9 cellular contexts compared by ENCODE assay signal in genomic region chr2:215920244-215921100, GRCh38.
A peak's percentile ranks its signal among the peaks of the same experiment; 100 is the strongest.
DNase-seq lines count a peak whose midpoint lies in the region; ATAC-seq lines count a peak whose summit lies in the region.
"Had no signal": no experiment of that assay in that cellular context is flagged by ENCODE, and none has a peak within 500 bp of the region (broad histone marks: within the 10 kb centered on the region; RNA-seq: fewer than 3 reads in every experiment).

No MANE protein-coding gene starts in this region.

- in situ Hi-C loops in Caki2 (cut with HindIII; ENCODE audit: low pct_unique_long_range_greater_than_20kb, low sequenced_read_pairs): loop anchor here (25.0 kb wide), 1 partner anchor 458 kb away; no protein-coding TSS in a partner anchor

- H3K36me3 Mint-ChIP-seq in activated CD4-positive, alpha-beta memory T cell treated with anti-CD3 and anti-CD28 coated beads for 36 hours: no peaks in the 10 kb centered on the region
- peaks cover 3% of the 10 kb centered on the region for H3K36me3 Mint-ChIP-seq in effector memory CD8-positive, alpha-beta T cell (ENCODE audit: insufficient read depth)
- H3K36me3 Mint-ChIP-seq: activated naive CD8-positive, alpha-beta T cell had no signal

- no peak overlapping the region for H3K4me3 Mint-ChIP-seq in activated CD4-positive, alpha-beta memory T cell treated with anti-CD3 and anti-CD28 coated beads for 36 hours
- H3K4me3 Mint-ChIP-seq in effector memory CD8-positive, alpha-beta T cell: no peak overlapping the region
- H3K4me3 Mint-ChIP-seq: activated naive CD8-positive, alpha-beta T cell had no signal

- POLR2A ChIA-PET in activated CD4-positive, alpha-beta memory T cell treated with anti-CD3 and anti-CD28 coated beads for 36 hours (lab: Charles Lee): interaction anchor here (0.8 kb wide), 1 partner anchor 19 kb away, joined by 4 read pairs; no protein-coding TSS in a partner anchor

- peaks cover under 1% of the 10 kb centered on the region for H3K27me3 Mint-ChIP-seq in activated CD4-positive, alpha-beta memory T cell treated with anti-CD3 and anti-CD28 coated beads for 36 hours
- H3K27me3 Mint-ChIP-seq in effector memory CD8-positive, alpha-beta T cell: peaks cover 37 to 42% of the 10 kb centered on the region in 2 donors

- CTCF ChIA-PET in activated CD4-positive, alpha-beta memory T cell treated with anti-CD3 and anti-CD28 coated beads for 36 hours (lab: Charles Lee): interaction anchor here (1.1 to 2.1 kb wide), 4 partner anchors 11 to 466 kb away, joined by 3 to 8 read pairs (median 5); no protein-coding TSS in a partner anchor

- intact Hi-C loops in activated CD4-positive, alpha-beta memory T cell treated with anti-CD3 and anti-CD28 coated beads for 36 hours (cut with micrococcal nuclease): loop anchor here (1.0 to 5.0 kb wide), 2 partner anchors 466 to 483 kb away; partner anchors contain the start of gene FN1

- peak; percentile 72 for ATAC-seq in GM19397 (IDR thresholded peaks at IDR 0.05; ENCODE audit: unreplicated experiment)
- peak; percentile 60 for ATAC-seq in HG03432 (IDR thresholded peaks at IDR 0.05; ENCODE audit: unreplicated experiment)
- peak; percentile 80 for ATAC-seq in effector memory CD8-positive, alpha-beta T cell (replicated peaks)

- DNase-seq in Caki2 (ENCODE audit: low read depth): peak; percentile 60
- peak; percentile 29 to 72 for DNase-seq in NCI-H524 (lab: John Stamatoyannopoulos, UW)
- peak; percentile 69 for DNase-seq in activated CD4-positive, alpha-beta memory T cell treated with anti-CD3 and anti-CD28 coated beads for 36 hours
- DNase-seq in effector memory CD8-positive, alpha-beta T cell: peak; percentile 41 to 47 (median 42)
- peak; percentile 76 for DNase-seq in midbrain (lab: John Stamatoyannopoulos, UW)
- peak; percentile 17 to 52 (median 36) for DNase-seq in stimulated activated naive CD4-positive, alpha-beta T cell (lab: John Stamatoyannopoulos, UW)

- H3K9me3 Mint-ChIP-seq in activated CD4-positive, alpha-beta memory T cell treated with anti-CD3 and anti-CD28 coated beads for 36 hours: no peaks in the 10 kb centered on the region
- no peaks in the 10 kb centered on the region for H3K9me3 Mint-ChIP-seq in effector memory CD8-positive, alpha-beta T cell

- no peak overlapping the region for H3K27ac Mint-ChIP-seq in activated CD4-positive, alpha-beta memory T cell treated with anti-CD3 and anti-CD28 coated beads for 36 hours
- no peak overlapping the region for H3K27ac Mint-ChIP-seq in effector memory CD8-positive, alpha-beta T cell
- H3K27ac Mint-ChIP-seq: activated naive CD8-positive, alpha-beta T cell had no signal

- no peaks in the 10 kb centered on the region for H3K4me1 Mint-ChIP-seq in activated CD4-positive, alpha-beta memory T cell treated with anti-CD3 and anti-CD28 coated beads for 36 hours (ENCODE audit: low read depth)
- H3K4me1 Mint-ChIP-seq in effector memory CD8-positive, alpha-beta T cell (ENCODE audit: low read depth in 2 of 2): peaks cover 0 to 7% of the 10 kb centered on the region in 2 donors

Comparison
In these comparisons a context has a peak if more than half of its experiments do, and no peak if none do; other contexts are left out.
1. Peak in every context shown above with its lines: DNase-seq and ATAC-seq.